37 cellular contexts compared by ENCODE assay signal in the genomic region with DNA sequence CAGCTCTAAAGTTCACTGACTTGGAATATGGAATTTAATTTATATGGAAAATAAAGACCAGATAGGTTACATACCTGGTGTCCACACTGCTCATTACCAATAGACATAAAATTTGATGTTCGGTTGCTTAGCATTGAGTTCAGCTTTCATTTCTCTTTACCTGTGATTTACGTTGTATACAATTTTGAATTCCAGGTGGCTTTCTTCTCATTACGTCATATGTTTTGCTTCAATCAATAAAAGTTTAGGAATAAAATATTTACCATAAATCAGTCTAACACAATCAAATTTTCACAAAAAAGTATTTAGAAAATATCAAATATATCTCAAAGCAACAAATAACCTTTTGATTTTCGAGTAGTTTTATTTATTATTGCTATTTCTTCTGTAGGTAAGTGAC. TPM values are rescaled to one million over a fixed set of nuclear protein-coding genes. Genes with fewer than 3 reads are reported as not detected.
"Had no signal": no experiment of that assay in that cellular context is flagged by ENCODE, and none has a peak within 500 bp of the region (broad histone marks: within the 10 kb centered on the region; RNA-seq: fewer than 3 reads in every experiment).

No MANE protein-coding gene starts in this region.

- H3K4me3 ChIP-seq: MG63 had no signal

- H3K27me3 ChIP-seq: MG63 had no signal

- H3K36me3 ChIP-seq: MG63 had no signal

- H3K9me3 ChIP-seq: MG63 had no signal

- DNase-seq: Karpas-422, Kasumi-1, MG63, MM.1S, MV-4-11, NCI-H1048, NCI-H1092, NCI-H1092 treated with DMSO at 0.1 percent for 48 hours, NCI-H1105, NCI-H1105 treated with DMSO at 0.1 percent for 48 hours, NCI-H1417 treated with DMSO at 0.1 percent for 48 hours, NCI-H1436, NCI-H1436 treated with DMSO at 0.1 percent for 48 hours, NCI-H146, NCI-H1694, NCI-H1694 treated with DMSO at 0.1 percent for 48 hours, NCI-H187, NCI-H187 treated with DMSO at 0.1 percent for 48 hours, NCI-H1930, NCI-H2029, NCI-H2029 treated with DMSO at 0.1 percent for 48 hours, NCI-H2081, NCI-H2081 treated with DMSO at 0.1 percent for 48 hours, NCI-H2107, NCI-H2171, NCI-H2171 treated with DMSO at 0.1 percent for 48 hours, NCI-H2227 treated with DMSO at 0.1 percent for 48 hours, NCI-H226, NCI-H345, NCI-H446, NCI-H446 treated with DMSO at 0.1 percent for 48 hours, NCI-H510A, NCI-H510A treated with DMSO at 0.1 percent for 48 hours had no signal

RNA-seq across cellular contexts. Expression of a gene that starts 40.8 kb away (rescaled TPM):
- total RNA-seq: LHCN-M2, M059J, MCF 10A, NCI-H460 had no signal
